Comparison of ENCODE assay signal across 14 cellular contexts in the genomic region with DNA sequence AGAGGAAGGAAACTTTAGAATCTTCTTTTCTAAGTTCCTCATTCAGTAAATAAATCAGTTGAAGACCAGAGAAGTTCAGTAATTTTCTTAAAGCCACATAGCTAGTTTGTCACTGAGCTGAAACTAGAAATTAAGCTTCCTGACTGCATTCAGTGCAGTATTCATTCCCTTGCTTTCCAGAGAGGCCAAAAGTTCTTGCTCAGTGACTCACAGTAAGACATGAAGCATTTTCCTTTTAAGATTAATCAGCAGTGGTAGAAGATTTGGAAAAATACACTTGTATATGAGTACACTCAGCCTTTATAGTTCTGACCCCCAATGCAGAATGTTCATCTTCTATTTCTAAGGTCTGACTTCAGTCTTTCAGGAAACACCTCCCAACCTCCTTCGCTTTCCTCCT.
A peak's percentile ranks its signal among the peaks of the same experiment; 100 is the strongest.
DNase-seq lines count a peak whose midpoint lies in the region; ATAC-seq and TF ChIP-seq lines count a peak whose summit lies in the region.
"Had no signal": no experiment of that assay in that cellular context is flagged by ENCODE, and none has a peak within 500 bp of the region (broad histone marks: within the 10 kb centered on the region; RNA-seq: fewer than 3 reads in every experiment).

No MANE protein-coding gene starts in this region.

- H3K36me3 ChIP-seq in breast epithelium (no peaks in the 10 kb centered on the region), SK-N-SH (replicated peaks in 1 of 2; ENCODE audit: control insufficient read depth in 1 of 2, insufficient read depth in 2 of 2, low read length in 1 of 2) (no peaks in the 10 kb centered on the region), transverse colon (no peaks in the 10 kb centered on the region)
- H3K36me3 ChIP-seq: esophagus squamous epithelium had no signal

- no peak for ATAC-seq in HG02852 (IDR thresholded peaks at IDR 0.05; ENCODE audit: unreplicated experiment)

- H4K20me1 ChIP-seq in SK-N-SH (ENCODE audit: insufficient read depth): no peaks in the 10 kb centered on the region

- TF ChIP-seq RAD21 in SK-N-SH (IDR thresholded peaks at IDR 0.05; ENCODE audit: low read length): no peak

- peak in 1 of 2 experiments; percentile 39; a peak in 1 of 4 replicates for TF ChIP-seq EP300 in SK-N-SH (IDR thresholded peaks at IDR 0.05; ENCODE audit: borderline replicate concordance in 1 of 2, low read depth in 1 of 2, low read length in 1 of 2)
- TF ChIP-seq EP300 in transverse colon (IDR thresholded peaks at IDR 0.05; ENCODE audit: low read depth): no peak

- no TSS peak for BruUV-seq in MCF 10A (replicated peaks; lab: Mats Ljungman, UMichigan)

- H3K4me3 Mint-ChIP-seq in MCF 10A (ENCODE audit: unreplicated experiment): no peak overlapping the region
- H3K4me3 Mint-ChIP-seq: CD4-positive, alpha-beta T cell had no signal

- H3K27ac ChIP-seq in breast epithelium (no peak overlapping the region), SK-N-SH (ENCODE audit: low read depth in 2 of 2, low read length in 1 of 2) (peak overlapping the region in 1 of 2 experiments; percentile 67; a peak in 2 of 4 replicates), transverse colon (no peak overlapping the region)
- H3K27ac ChIP-seq: esophagus squamous epithelium, skin epidermis had no signal

- H3K27me3 Mint-ChIP-seq in MCF 10A (ENCODE audit: insufficient read depth, unreplicated experiment): no peaks in the 10 kb centered on the region
- H3K27me3 Mint-ChIP-seq: CD4-positive, alpha-beta T cell had no signal

- peak; percentile 17 for DNase-seq in MCF 10A (ENCODE audit: unreplicated experiment)
- no peak for DNase-seq in breast epithelium (ENCODE audit: low spot score in 2 of 2)
- no peak for DNase-seq in SK-N-SH
- DNase-seq in foreskin fibroblast: peak; percentile 71 to 86
- DNase-seq in inferior parietal cortex (ENCODE audit: extremely low spot score): no peak
- no peak for DNase-seq in transverse colon
- no peak for DNase-seq in NAMALWA (ENCODE audit: low spot score)
- DNase-seq: activated gamma-delta T cell treated with Interleukin-2 at 50 U/mL for 16 hours; CD4-positive, alpha-beta T cell; esophagus squamous epithelium; MM.1S; NCI-H774 had no signal

- H3K36me3 Mint-ChIP-seq in MCF 10A (ENCODE audit: insufficient read depth, unreplicated experiment): no peaks in the 10 kb centered on the region

- H3K27me3 ChIP-seq in breast epithelium (no peaks in the 10 kb centered on the region), SK-N-SH (ENCODE audit: insufficient read depth) (no peaks in the 10 kb centered on the region), transverse colon (no peaks in the 10 kb centered on the region)
- H3K27me3 ChIP-seq: esophagus squamous epithelium had no signal

- TF ChIP-seq POLR2A in breast epithelium (IDR thresholded peaks at IDR 0.05) (no peak), transverse colon (IDR thresholded peaks at IDR 0.05) (no peak)

- intact Hi-C loops in MCF 10A (cut with micrococcal nuclease) (no loop called here), breast epithelium (cut with DNase I; ENCODE audit: low total_unique reads) (no loop called here), transverse colon (cut with DNase I; ENCODE audit: low total_unique reads) (no loop called here)

- H3K9ac ChIP-seq in SK-N-SH: no peak overlapping the region

- H3K4me3 ChIP-seq in breast epithelium (no peak overlapping the region), SK-N-SH (ENCODE audit: low read depth in 2 of 2, low read length in 1 of 2) (no peak overlapping the region), foreskin fibroblast (ENCODE audit: low read depth in 1 of 2, low read length in 2 of 2) (no peak overlapping the region), transverse colon (no peak overlapping the region)
- H3K4me3 ChIP-seq: esophagus squamous epithelium, skin epidermis had no signal

- no peak overlapping the region for H2AFZ ChIP-seq in SK-N-SH (ENCODE audit: low read depth)

- H3K9me3 Mint-ChIP-seq in MCF 10A (ENCODE audit: unreplicated experiment): no peaks in the 10 kb centered on the region
- H3K9me3 Mint-ChIP-seq: CD4-positive, alpha-beta T cell had no signal

- TF ChIP-seq CTCF in MCF 10A (IDR thresholded peaks at IDR 0.05; ENCODE audit: unreplicated experiment) (no peak), breast epithelium (IDR thresholded peaks at IDR 0.05) (no peak), SK-N-SH (IDR thresholded peaks at IDR 0.05) (no peak), foreskin fibroblast (IDR thresholded peaks at IDR 0.05; ENCODE audit: low read depth, low read length) (no peak), transverse colon (IDR thresholded peaks at IDR 0.05) (no peak)

- H3F3A ChIP-seq in SK-N-SH (replicated peaks; ENCODE audit: insufficient read depth): peaks cover 22% of the 10 kb centered on the region

- H3K27ac Mint-ChIP-seq in MCF 10A (ENCODE audit: low read depth, unreplicated experiment): no peak overlapping the region
- H3K27ac Mint-ChIP-seq: CD4-positive, alpha-beta T cell had no signal

- H3K79me2 ChIP-seq in SK-N-SH (ENCODE audit: insufficient read depth): no peaks in the 10 kb centered on the region

- CTCF ChIA-PET in MCF 10A (lab: Yijun Ruan, JAX) (interaction anchor here (0.5 to 1.2 kb wide), 6 partner anchors 11 to 1245 kb away, joined by 3 to 4 read pairs (median 3); no protein-coding TSS in a partner anchor), SK-N-SH (lab: Yijun Ruan, JAX) (interaction anchor here (1.0 to 1.2 kb wide), 2 partner anchors 11 to 24 kb away, joined by 3 read pairs; no protein-coding TSS in a partner anchor)

- in situ Hi-C loops in transverse colon (cut with MboI; ENCODE audit: low pct_ligation_motif_present in 1 of 4, low pct_unique_long_range_greater_than_20kb in 1 of 4, low sequenced_read_pairs in 3 of 4): no loop called here

- H3K4me1 ChIP-seq in breast epithelium: no peaks in the 10 kb centered on the region
- peaks cover 0 to 8% of the 10 kb centered on the region in 2 experiments; a peak in 1 of 4 replicates for H3K4me1 ChIP-seq in SK-N-SH (ENCODE audit: control insufficient read depth in 1 of 2, insufficient read depth in 2 of 2, low read depth in 1 of 2, low read length in 1 of 2)
- H3K4me1 ChIP-seq in transverse colon: peaks cover 3 to 10% (median 5%) of the 10 kb centered on the region in 4 donors

- H3K9me2 ChIP-seq in SK-N-SH: no peaks in the 10 kb centered on the region

- H3K9me3 ChIP-seq in breast epithelium (no peaks in the 10 kb centered on the region), SK-N-SH (no peaks in the 10 kb centered on the region), transverse colon (no peaks in the 10 kb centered on the region)
- H3K9me3 ChIP-seq: esophagus squamous epithelium had no signal

- 86% methylated on average over 1 of the region's 1 CpG for WGBS in SK-N-SH (ENCODE audit: low lambda C conversion rate)
- WGBS in transverse colon (ENCODE audit: low coverage in 1 of 2), 2 donors: 83% methylated on average over 1 of the region's 1 CpG

- POLR2A ChIA-PET in MCF 10A (lab: Yijun Ruan, JAX): interaction anchor here (0.7 to 1.2 kb wide), 2 partner anchors 12 to 47 kb away, joined by 3 read pairs; no protein-coding TSS in a partner anchor
- POLR2A ChIA-PET in SK-N-SH (lab: Yijun Ruan, JAX): no interaction called here

- H3K4me2 ChIP-seq in SK-N-SH: no peak overlapping the region; the same call in 1 of the 2 replicates

- peaks cover 18% of the 10 kb centered on the region for H3K4me1 Mint-ChIP-seq in MCF 10A (ENCODE audit: insufficient read depth, unreplicated experiment)

TF ChIP-seq in SK-N-SH, 30 proteins besides CTCF, POLR2A, EP300 and RAD21 (continues in another document):
- no peak for TF ChIP-seq RFX5 (IDR thresholded peaks at IDR 0.05; ENCODE audit: low read length)
- TF ChIP-seq RXRA (IDR thresholded peaks at IDR 0.05; ENCODE audit: borderline replicate concordance, low read depth): peak; percentile 49; the same call in 1 of the 2 replicates
- TF ChIP-seq GATA2 (CRISPR knock-in tag; IDR thresholded peaks at IDR 0.05): no peak
- TF ChIP-seq USF2 (IDR thresholded peaks at IDR 0.05; ENCODE audit: borderline replicate concordance, low read depth, low read length): no peak
- no peak for TF ChIP-seq SIN3A (IDR thresholded peaks at IDR 0.05; ENCODE audit: borderline replicate concordance, low read depth, low read length)
- TF ChIP-seq TAF1 (IDR thresholded peaks at IDR 0.05; ENCODE audit: borderline replicate concordance, low read depth, low read length): no peak
- peak; percentile 45 for TF ChIP-seq PBX3 (IDR thresholded peaks at IDR 0.05)

Comparison
In these comparisons a context has a peak if more than half of its experiments do, and no peak if none do; other contexts are left out.
1. DNase-seq: peak in MCF 10A (single experiment) and foreskin fibroblast (2 of 2); none in breast epithelium (0 of 2), SK-N-SH (single experiment), inferior parietal cortex (single experiment), transverse colon (single experiment) and NAMALWA (single experiment).